In the genomic region with DNA sequence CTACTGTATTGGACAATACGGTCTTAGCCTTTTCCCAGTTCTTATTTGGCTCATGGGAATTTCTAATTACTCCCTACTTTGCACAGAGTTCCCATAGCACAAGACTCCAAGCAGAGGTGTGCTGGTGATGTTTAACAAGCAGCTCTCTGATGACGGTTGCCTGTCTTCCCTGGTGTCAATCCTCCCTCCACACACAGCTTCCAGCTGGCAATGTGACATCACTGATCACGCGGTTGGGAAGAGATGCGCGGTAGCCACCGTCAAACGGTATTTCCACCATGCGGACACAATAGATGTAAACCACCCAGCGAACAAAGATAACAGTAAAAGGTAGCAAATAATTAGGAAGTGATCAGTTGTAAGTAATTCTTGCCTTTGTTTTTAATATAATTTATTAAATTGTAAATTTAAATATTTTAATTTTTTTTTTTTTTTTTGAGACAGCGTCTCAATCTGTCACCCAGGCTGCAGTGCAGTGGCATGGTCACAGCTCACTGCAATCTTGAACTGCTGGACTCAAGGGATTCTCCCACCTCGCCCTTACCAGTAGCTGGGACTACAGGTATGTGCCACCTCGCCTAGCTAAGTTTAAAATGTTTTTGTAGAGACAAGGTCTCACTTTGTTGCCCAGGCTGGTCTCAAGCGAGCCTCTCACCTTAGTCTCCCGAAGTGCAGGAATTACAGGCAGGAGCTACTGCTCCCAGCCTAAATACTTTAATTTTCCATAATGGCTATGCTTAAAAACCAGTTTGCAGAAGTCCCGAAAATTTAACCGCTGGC, we compare ENCODE assay signal across 13 cellular contexts. TPM values are rescaled to one million over a fixed set of nuclear protein-coding genes. Genes with fewer than 3 reads are reported as not detected.
DNase-seq lines count a peak whose midpoint lies in the region; ATAC-seq and TF ChIP-seq lines count a peak whose summit lies in the region.
"Had no signal": no experiment of that assay in that cellular context is flagged by ENCODE, and none has a peak within 500 bp of the region (broad histone marks: within the 10 kb centered on the region; RNA-seq: fewer than 3 reads in every experiment).

No MANE protein-coding gene starts in this region.

- ATAC-seq in HG03175 (IDR thresholded peaks at IDR 0.05; ENCODE audit: unreplicated experiment) (peak; percentile 22), GM18505 (IDR thresholded peaks at IDR 0.05; ENCODE audit: unreplicated experiment) (no peak)
- ATAC-seq in activated CD8-positive, alpha-beta T cell treated with anti-CD3 and anti-CD28 coated beads, Interleukin-2, amount 10 ng/mL, durations not matched to agents 7 days and 5 days, result no peak
- no peak for ATAC-seq in naive thymus-derived CD4-positive, alpha-beta T cell

- no peaks in the 10 kb centered on the region for H3K27me3 ChIP-seq in naive thymus-derived CD4-positive, alpha-beta T cell (ENCODE audit: control insufficient read depth in 2 of 2, insufficient read depth in 2 of 2, low read length in 2 of 2)
- H3K27me3 ChIP-seq: upper lobe of left lung had no signal

- H3K9me3 ChIP-seq in naive thymus-derived CD4-positive, alpha-beta T cell (ENCODE audit: control insufficient read depth in 2 of 3, low read length in 3 of 3), result no peaks in the 10 kb centered on the region
- H3K9me3 ChIP-seq: upper lobe of left lung had no signal

- TF ChIP-seq CTCF in osteocyte (IDR thresholded peaks at IDR 0.05), result no peak

- no peaks in the 10 kb centered on the region for H3K27me3 Mint-ChIP-seq in activated CD8-positive, alpha-beta T cell treated with anti-CD3 and anti-CD28 coated beads, Interleukin-2, amount 10 ng/mL, durations not matched to agents 7 days and 5 days (ENCODE audit: low read depth)
- no peaks in the 10 kb centered on the region for H3K27me3 Mint-ChIP-seq in naive thymus-derived CD4-positive, alpha-beta T cell
- H3K27me3 Mint-ChIP-seq in osteocyte (ENCODE audit: unreplicated experiment), result peaks cover 45% of the 10 kb centered on the region

- CTCF ChIA-PET in activated CD8-positive, alpha-beta T cell treated with anti-CD3 and anti-CD28 coated beads, Interleukin-2, amount 10 ng/mL, durations not matched to agents 7 days and 5 days (lab: Charles Lee), result interaction anchor here (0.7 to 4.1 kb wide), 37 partner anchors 9 to 395 kb away, joined by 3 to 55 read pairs (median 6); partner anchors contain the start of genes IL15RA, IL2RA and PFKFB3
- CTCF ChIA-PET in naive thymus-derived CD4-positive, alpha-beta T cell (lab: Charles Lee), result interaction anchor here (0.6 to 5.5 kb wide), 24 partner anchors 10 to 393 kb away, joined by 3 to 84 read pairs (median 5); partner anchors contain the start of genes ANKRD16, FBH1 and PFKFB3

- H3K27ac ChIP-seq in naive thymus-derived CD4-positive, alpha-beta T cell (ENCODE audit: low read depth, low read length), result peak overlapping the region; percentile 82

- no peak overlapping the region for H3K4me3 ChIP-seq in naive thymus-derived CD4-positive, alpha-beta T cell (ENCODE audit: low read length)
- H3K4me3 ChIP-seq: upper lobe of left lung had no signal

- no peak overlapping the region for H3K4me3 Mint-ChIP-seq in activated CD8-positive, alpha-beta T cell treated with anti-CD3 and anti-CD28 coated beads, Interleukin-2, amount 10 ng/mL, durations not matched to agents 7 days and 5 days
- H3K4me3 Mint-ChIP-seq in naive thymus-derived CD4-positive, alpha-beta T cell, result peak overlapping the region in 2 of 10 donors; percentile 60 to 61
- no peak overlapping the region for H3K4me3 Mint-ChIP-seq in osteocyte (ENCODE audit: unreplicated experiment)
- H3K4me3 Mint-ChIP-seq: H9 had no signal

- peaks cover 9 to 15% of the 10 kb centered on the region in 2 donors for H3K4me1 ChIP-seq in naive thymus-derived CD4-positive, alpha-beta T cell (ENCODE audit: control insufficient read depth in 2 of 2, insufficient read depth in 2 of 2, low read length in 2 of 2)

- H3K27ac Mint-ChIP-seq in activated CD8-positive, alpha-beta T cell treated with anti-CD3 and anti-CD28 coated beads, Interleukin-2, amount 10 ng/mL, durations not matched to agents 7 days and 5 days, result peak overlapping the region; percentile 97
- peak overlapping the region; percentile 85 to 99 (median 96) for H3K27ac Mint-ChIP-seq in naive thymus-derived CD4-positive, alpha-beta T cell
- no peak overlapping the region for H3K27ac Mint-ChIP-seq in osteocyte (ENCODE audit: unreplicated experiment)
- H3K27ac Mint-ChIP-seq: progenitor cell of endocrine pancreas had no signal

- no peaks in the 10 kb centered on the region for H3K36me3 ChIP-seq in naive thymus-derived CD4-positive, alpha-beta T cell (ENCODE audit: control insufficient read depth in 2 of 3, insufficient read depth in 3 of 3, low read length in 3 of 3)
- H3K36me3 ChIP-seq: upper lobe of left lung had no signal

- TF ChIP-seq POLR2A in GM18505 (IDR thresholded peaks at IDR 0.05; ENCODE audit: borderline replicate concordance, extremely low read depth, insufficient read depth, insufficient read length), result no peak

- peaks cover 41% of the 10 kb centered on the region for H3K4me1 Mint-ChIP-seq in activated CD8-positive, alpha-beta T cell treated with anti-CD3 and anti-CD28 coated beads, Interleukin-2, amount 10 ng/mL, durations not matched to agents 7 days and 5 days (ENCODE audit: low read depth)
- peaks cover 3 to 52% (median 21%) of the 10 kb centered on the region in 7 donors for H3K4me1 Mint-ChIP-seq in naive thymus-derived CD4-positive, alpha-beta T cell
- no peaks in the 10 kb centered on the region for H3K4me1 Mint-ChIP-seq in osteocyte (ENCODE audit: unreplicated experiment)

- POLR2A ChIA-PET in activated CD8-positive, alpha-beta T cell treated with anti-CD3 and anti-CD28 coated beads, Interleukin-2, amount 10 ng/mL, durations not matched to agents 7 days and 5 days (lab: Charles Lee), result interaction anchor here (0.6 to 3.3 kb wide), 9 partner anchors 32 to 575 kb away, joined by 3 to 14 read pairs (median 4); partner anchors contain the start of gene IL2RA
- POLR2A ChIA-PET in naive thymus-derived CD4-positive, alpha-beta T cell (lab: Charles Lee), result interaction anchor here (0.6 to 2.8 kb wide), 14 partner anchors 14 to 278 kb away, joined by 3 to 22 read pairs (median 4); no protein-coding TSS in a partner anchor

- H3K9me3 Mint-ChIP-seq in activated CD8-positive, alpha-beta T cell treated with anti-CD3 and anti-CD28 coated beads, Interleukin-2, amount 10 ng/mL, durations not matched to agents 7 days and 5 days (ENCODE audit: insufficient read depth), result no peaks in the 10 kb centered on the region
- H3K9me3 Mint-ChIP-seq in naive thymus-derived CD4-positive, alpha-beta T cell, result no peaks in the 10 kb centered on the region
- H3K9me3 Mint-ChIP-seq in osteocyte (ENCODE audit: unreplicated experiment), result no peaks in the 10 kb centered on the region
- H3K9me3 Mint-ChIP-seq: H9 had no signal

- peak; percentile 5 for DNase-seq in NCI-H82 (lab: John Stamatoyannopoulos, UW)
- no peak for DNase-seq in NCI-H82 treated with DMSO at 0.1 percent for 48 hours (lab: John Stamatoyannopoulos, UW; ENCODE audit: unreplicated experiment)
- DNase-seq in activated CD8-positive, alpha-beta T cell treated with anti-CD3 and anti-CD28 coated beads, Interleukin-2, amount 10 ng/mL, durations not matched to agents 7 days and 5 days, result peak; percentile 13
- DNase-seq in naive thymus-derived CD4-positive, alpha-beta T cell, result no peak
- DNase-seq in DMS79 treated with DMSO at 0.1 percent for 48 hours (lab: John Stamatoyannopoulos, UW), result no peak
- no peak for DNase-seq in osteocyte (ENCODE audit: extremely low spot score, unreplicated experiment)
- DNase-seq: cortex of kidney, NCI-H1105 treated with DMSO at 0.1 percent for 48 hours had no signal

- intact Hi-C loops in naive thymus-derived CD4-positive, alpha-beta T cell (cut with micrococcal nuclease), result loop anchor here (1.0 to 10.0 kb wide), 12 partner anchors 25 to 665 kb away; partner anchors contain the start of genes IL15RA (in 2 of the 2), IL2RA (in 2 of the 2) and PFKFB3 (in 1 of the 2)

- peaks cover 72% of the 10 kb centered on the region for H3K36me3 Mint-ChIP-seq in activated CD8-positive, alpha-beta T cell treated with anti-CD3 and anti-CD28 coated beads, Interleukin-2, amount 10 ng/mL, durations not matched to agents 7 days and 5 days (ENCODE audit: low read depth)
- H3K36me3 Mint-ChIP-seq in naive thymus-derived CD4-positive, alpha-beta T cell, result peaks cover 0 to 49% (median under 1%) of the 10 kb centered on the region in 5 donors
- no peaks in the 10 kb centered on the region for H3K36me3 Mint-ChIP-seq in osteocyte (ENCODE audit: unreplicated experiment)

RNA-seq across cellular contexts. Expression of gene IL15RA, which starts 36.3 kb away (rescaled TPM):
- total RNA-seq in activated CD8-positive, alpha-beta T cell treated with anti-CD3 and anti-CD28 coated beads, Interleukin-2, amount 10 ng/mL, durations not matched to agents 7 days and 5 days, result 10 to 100 TPM; 17.2 to 18.1 TPM
- 10 to 100 TPM in 1 of 5 experiments, 1 to 10 TPM in 4; 3.5 to 24.9 (median 5.6) TPM for total RNA-seq in naive thymus-derived CD4-positive, alpha-beta T cell
- polyA plus RNA-seq in naive thymus-derived CD4-positive, alpha-beta T cell, result 1 to 10 TPM; 2.9 to 7.6 TPM
- total RNA-seq in osteocyte, result 0.40 and 0.44 TPM in 2 replicates

RNA-seq across cellular contexts. Expression of gene IL2RA, which starts 48.6 kb away (rescaled TPM):
- total RNA-seq in activated CD8-positive, alpha-beta T cell treated with anti-CD3 and anti-CD28 coated beads, Interleukin-2, amount 10 ng/mL, durations not matched to agents 7 days and 5 days, result 100 to 1,000 TPM; 174 to 177 TPM
- total RNA-seq in naive thymus-derived CD4-positive, alpha-beta T cell, result 100 to 1,000 TPM in 1 of 5 experiments, 10 to 100 TPM in 1, 1 to 10 TPM in 3; 2.5 to 266 (median 6.7) TPM
- polyA plus RNA-seq in naive thymus-derived CD4-positive, alpha-beta T cell, result 1 to 10 TPM in 1 of 2 donors, under 1 TPM in 1; 0.85 to 3.0 TPM
- total RNA-seq in osteocyte, result not detected in 2 replicates
- total RNA-seq: H9, progenitor cell of endocrine pancreas had no signal

Comparison
In these comparisons a context has a peak if more than half of its experiments do, and no peak if none do; other contexts are left out.
1. DNase-seq: peak in NCI-H82 (single experiment) and activated CD8-positive, alpha-beta T cell treated with anti-CD3 and anti-CD28 coated beads, Interleukin-2, amount 10 ng/mL, durations not matched to agents 7 days and 5 days (single experiment); none in NCI-H82 treated with DMSO at 0.1 percent for 48 hours (single experiment), naive thymus-derived CD4-positive, alpha-beta T cell (0 of 9), DMS79 treated with DMSO at 0.1 percent for 48 hours (single experiment) and osteocyte (single experiment).